Comparison of ENCODE assay signal across 1 cellular context in the genomic region with DNA sequence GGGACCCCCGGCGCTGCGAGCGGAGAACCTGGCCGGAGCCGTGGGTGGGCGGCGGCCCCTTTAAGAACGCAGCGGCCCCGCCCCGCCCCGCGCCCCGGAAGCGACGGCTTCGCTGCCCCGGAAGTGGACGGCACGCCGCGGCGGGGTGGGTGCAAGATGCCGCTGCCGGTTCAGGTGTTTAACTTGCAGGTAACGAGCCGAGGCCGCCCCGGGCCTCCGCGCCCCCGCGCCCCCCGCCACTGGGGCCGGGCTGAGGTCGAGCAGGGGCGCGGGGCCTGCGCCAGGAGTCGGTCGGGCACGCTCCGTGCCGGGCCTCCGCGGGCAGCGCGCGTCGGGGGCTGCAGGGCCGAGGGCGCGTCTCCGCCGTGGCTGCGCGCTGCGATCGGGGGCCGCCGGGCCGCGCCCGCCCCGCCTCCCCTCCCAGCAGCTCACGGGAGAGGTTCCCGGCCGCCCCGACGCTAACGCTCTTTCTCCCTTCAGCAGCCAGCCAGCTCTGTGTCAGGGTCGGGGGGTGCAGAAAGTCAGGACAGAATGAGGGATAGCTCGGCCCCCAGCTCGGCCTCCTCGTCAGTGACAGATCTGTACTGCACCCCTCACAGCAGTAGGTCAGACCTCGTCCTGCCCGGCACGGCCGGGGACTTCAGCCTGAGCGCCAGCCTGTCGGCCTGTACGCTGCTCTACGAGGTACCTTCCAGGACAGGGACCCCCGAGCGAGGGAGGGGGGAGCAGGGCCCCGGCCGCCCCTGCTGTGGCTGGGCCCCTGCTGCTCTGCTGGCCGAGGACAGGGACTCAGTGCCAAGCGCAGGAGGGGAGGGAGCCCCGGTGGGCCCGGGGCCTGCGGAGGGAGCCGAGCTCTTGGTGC.
A peak's percentile ranks its signal among the peaks of the same experiment; 100 is the strongest.
TF ChIP-seq lines count a peak whose summit lies in the region.

A gene (plus strand): TSS at position 123 of the 862 bp plus-strand sequence. CDS start 34 bp downstream, at position 157.
A gene with protein sequence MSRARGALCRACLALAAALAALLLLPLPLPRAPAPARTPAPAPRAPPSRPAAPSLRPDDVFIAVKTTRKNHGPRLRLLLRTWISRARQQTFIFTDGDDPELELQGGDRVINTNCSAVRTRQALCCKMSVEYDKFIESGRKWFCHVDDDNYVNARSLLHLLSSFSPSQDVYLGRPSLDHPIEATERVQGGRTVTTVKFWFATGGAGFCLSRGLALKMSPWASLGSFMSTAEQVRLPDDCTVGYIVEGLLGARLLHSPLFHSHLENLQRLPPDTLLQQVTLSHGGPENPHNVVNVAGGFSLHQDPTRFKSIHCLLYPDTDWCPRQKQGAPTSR (minus strand): TSS at position 36 of the 862 bp plus-strand sequence. CDS start 45 bp downstream, outside the sequence.

TF ChIP-seq in K562, 482 proteins besides CTCF, POLR2A, EP300 and RAD21 (continues in another document):
- peak; percentile 87; the same call in 1 of the 2 replicates for TF ChIP-seq GATAD2B (IDR thresholded peaks at IDR 0.05; ENCODE audit: borderline replicate concordance)
- TF ChIP-seq, protein P1, sequence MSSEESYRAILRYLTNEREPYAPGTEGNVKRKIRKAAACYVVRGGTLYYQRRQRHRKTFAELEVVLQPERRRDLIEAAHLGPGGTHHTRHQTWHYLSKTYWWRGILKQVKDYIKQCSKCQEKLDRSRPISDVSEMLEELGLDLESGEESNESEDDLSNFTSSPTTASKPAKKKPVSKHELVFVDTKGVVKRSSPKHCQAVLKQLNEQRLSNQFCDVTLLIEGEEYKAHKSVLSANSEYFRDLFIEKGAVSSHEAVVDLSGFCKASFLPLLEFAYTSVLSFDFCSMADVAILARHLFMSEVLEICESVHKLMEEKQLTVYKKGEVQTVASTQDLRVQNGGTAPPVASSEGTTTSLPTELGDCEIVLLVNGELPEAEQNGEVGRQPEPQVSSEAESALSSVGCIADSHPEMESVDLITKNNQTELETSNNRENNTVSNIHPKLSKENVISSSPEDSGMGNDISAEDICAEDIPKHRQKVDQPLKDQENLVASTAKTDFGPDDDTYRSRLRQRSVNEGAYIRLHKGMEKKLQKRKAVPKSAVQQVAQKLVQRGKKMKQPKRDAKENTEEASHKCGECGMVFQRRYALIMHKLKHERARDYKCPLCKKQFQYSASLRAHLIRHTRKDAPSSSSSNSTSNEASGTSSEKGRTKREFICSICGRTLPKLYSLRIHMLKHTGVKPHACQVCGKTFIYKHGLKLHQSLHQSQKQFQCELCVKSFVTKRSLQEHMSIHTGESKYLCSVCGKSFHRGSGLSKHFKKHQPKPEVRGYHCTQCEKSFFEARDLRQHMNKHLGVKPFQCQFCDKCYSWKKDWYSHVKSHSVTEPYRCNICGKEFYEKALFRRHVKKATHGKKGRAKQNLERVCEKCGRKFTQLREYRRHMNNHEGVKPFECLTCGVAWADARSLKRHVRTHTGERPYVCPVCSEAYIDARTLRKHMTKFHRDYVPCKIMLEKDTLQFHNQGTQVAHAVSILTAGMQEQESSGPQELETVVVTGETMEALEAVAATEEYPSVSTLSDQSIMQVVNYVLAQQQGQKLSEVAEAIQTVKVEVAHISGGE (CRISPR knock-in tag; IDR thresholded peaks at IDR 0.05), result peak in 1 of 3 experiments; percentile 81; a peak in 2 of 6 replicates
- no peak for TF ChIP-seq LARP7 (IDR thresholded peaks at IDR 0.05)
- TF ChIP-seq, protein P2, sequence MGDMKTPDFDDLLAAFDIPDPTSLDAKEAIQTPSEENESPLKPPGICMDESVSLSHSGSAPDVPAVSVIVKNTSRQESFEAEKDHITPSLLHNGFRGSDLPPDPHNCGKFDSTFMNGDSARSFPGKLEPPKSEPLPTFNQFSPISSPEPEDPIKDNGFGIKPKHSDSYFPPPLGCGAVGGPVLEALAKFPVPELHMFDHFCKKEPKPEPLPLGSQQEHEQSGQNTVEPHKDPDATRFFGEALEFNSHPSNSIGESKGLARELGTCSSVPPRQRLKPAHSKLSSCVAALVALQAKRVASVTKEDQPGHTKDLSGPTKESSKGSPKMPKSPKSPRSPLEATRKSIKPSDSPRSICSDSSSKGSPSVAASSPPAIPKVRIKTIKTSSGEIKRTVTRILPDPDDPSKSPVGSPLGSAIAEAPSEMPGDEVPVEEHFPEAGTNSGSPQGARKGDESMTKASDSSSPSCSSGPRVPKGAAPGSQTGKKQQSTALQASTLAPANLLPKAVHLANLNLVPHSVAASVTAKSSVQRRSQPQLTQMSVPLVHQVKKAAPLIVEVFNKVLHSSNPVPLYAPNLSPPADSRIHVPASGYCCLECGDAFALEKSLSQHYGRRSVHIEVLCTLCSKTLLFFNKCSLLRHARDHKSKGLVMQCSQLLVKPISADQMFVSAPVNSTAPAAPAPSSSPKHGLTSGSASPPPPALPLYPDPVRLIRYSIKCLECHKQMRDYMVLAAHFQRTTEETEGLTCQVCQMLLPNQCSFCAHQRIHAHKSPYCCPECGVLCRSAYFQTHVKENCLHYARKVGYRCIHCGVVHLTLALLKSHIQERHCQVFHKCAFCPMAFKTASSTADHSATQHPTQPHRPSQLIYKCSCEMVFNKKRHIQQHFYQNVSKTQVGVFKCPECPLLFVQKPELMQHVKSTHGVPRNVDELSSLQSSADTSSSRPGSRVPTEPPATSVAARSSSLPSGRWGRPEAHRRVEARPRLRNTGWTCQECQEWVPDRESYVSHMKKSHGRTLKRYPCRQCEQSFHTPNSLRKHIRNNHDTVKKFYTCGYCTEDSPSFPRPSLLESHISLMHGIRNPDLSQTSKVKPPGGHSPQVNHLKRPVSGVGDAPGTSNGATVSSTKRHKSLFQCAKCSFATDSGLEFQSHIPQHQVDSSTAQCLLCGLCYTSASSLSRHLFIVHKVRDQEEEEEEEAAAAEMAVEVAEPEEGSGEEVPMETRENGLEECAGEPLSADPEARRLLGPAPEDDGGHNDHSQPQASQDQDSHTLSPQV (IDR thresholded peaks at IDR 0.05), result peak; percentile 37; the same call in 1 of the 2 replicates
- TF ChIP-seq, protein P3, sequence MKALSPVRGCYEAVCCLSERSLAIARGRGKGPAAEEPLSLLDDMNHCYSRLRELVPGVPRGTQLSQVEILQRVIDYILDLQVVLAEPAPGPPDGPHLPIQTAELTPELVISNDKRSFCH (CRISPR knock-in tag; IDR thresholded peaks at IDR 0.05), result no peak
- TF ChIP-seq, protein P3 (tag; IDR thresholded peaks at IDR 0.05), result no peak
- TF ChIP-seq, protein P4, sequence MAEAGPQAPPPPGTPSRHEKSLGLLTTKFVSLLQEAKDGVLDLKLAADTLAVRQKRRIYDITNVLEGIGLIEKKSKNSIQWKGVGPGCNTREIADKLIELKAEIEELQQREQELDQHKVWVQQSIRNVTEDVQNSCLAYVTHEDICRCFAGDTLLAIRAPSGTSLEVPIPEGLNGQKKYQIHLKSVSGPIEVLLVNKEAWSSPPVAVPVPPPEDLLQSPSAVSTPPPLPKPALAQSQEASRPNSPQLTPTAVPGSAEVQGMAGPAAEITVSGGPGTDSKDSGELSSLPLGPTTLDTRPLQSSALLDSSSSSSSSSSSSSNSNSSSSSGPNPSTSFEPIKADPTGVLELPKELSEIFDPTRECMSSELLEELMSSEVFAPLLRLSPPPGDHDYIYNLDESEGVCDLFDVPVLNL (CRISPR knock-in tag; IDR thresholded peaks at IDR 0.05; ENCODE audit: low read depth), result no peak
- TF ChIP-seq NONO (IDR thresholded peaks at IDR 0.05; ENCODE audit: low read depth in 2 of 2, low read length in 1 of 2), result peak in 1 of 2 experiments; percentile 67; a peak in 1 of 4 replicates
- TF ChIP-seq CC2D1A (IDR thresholded peaks at IDR 0.05), result no peak
- no peak for TF ChIP-seq CBX1 (IDR thresholded peaks at IDR 0.05; ENCODE audit: low read depth)
- TF ChIP-seq SIRT6 (IDR thresholded peaks at IDR 0.05; ENCODE audit: low read depth, low read length), result no peak
- TF ChIP-seq NFE2L1 (tag; IDR thresholded peaks at IDR 0.05; ENCODE audit: borderline replicate concordance, low read depth), result no peak
- no peak for TF ChIP-seq ZNF79 (CRISPR knock-in tag; IDR thresholded peaks at IDR 0.05; ENCODE audit: low read depth)
- no peak for TF ChIP-seq ETV5 (CRISPR knock-in tag; IDR thresholded peaks at IDR 0.05; ENCODE audit: low read depth)
- peak; percentile 61 for TF ChIP-seq SAP30 (IDR thresholded peaks at IDR 0.05; ENCODE audit: borderline replicate concordance, insufficient read depth, low read depth, low read length, poor library complexity, severe bottlenecking)
- peak; percentile 28 for TF ChIP-seq ZFX (CRISPR knock-in tag; IDR thresholded peaks at IDR 0.05)
- TF ChIP-seq HMGN3 (IDR thresholded peaks at IDR 0.05; ENCODE audit: borderline replicate concordance, extremely low read depth, insufficient read length, low read depth, low read length), result peak; percentile 8
- no peak for TF ChIP-seq WHSC1 (IDR thresholded peaks at IDR 0.05; ENCODE audit: low read length)
- TF ChIP-seq, protein P5, sequence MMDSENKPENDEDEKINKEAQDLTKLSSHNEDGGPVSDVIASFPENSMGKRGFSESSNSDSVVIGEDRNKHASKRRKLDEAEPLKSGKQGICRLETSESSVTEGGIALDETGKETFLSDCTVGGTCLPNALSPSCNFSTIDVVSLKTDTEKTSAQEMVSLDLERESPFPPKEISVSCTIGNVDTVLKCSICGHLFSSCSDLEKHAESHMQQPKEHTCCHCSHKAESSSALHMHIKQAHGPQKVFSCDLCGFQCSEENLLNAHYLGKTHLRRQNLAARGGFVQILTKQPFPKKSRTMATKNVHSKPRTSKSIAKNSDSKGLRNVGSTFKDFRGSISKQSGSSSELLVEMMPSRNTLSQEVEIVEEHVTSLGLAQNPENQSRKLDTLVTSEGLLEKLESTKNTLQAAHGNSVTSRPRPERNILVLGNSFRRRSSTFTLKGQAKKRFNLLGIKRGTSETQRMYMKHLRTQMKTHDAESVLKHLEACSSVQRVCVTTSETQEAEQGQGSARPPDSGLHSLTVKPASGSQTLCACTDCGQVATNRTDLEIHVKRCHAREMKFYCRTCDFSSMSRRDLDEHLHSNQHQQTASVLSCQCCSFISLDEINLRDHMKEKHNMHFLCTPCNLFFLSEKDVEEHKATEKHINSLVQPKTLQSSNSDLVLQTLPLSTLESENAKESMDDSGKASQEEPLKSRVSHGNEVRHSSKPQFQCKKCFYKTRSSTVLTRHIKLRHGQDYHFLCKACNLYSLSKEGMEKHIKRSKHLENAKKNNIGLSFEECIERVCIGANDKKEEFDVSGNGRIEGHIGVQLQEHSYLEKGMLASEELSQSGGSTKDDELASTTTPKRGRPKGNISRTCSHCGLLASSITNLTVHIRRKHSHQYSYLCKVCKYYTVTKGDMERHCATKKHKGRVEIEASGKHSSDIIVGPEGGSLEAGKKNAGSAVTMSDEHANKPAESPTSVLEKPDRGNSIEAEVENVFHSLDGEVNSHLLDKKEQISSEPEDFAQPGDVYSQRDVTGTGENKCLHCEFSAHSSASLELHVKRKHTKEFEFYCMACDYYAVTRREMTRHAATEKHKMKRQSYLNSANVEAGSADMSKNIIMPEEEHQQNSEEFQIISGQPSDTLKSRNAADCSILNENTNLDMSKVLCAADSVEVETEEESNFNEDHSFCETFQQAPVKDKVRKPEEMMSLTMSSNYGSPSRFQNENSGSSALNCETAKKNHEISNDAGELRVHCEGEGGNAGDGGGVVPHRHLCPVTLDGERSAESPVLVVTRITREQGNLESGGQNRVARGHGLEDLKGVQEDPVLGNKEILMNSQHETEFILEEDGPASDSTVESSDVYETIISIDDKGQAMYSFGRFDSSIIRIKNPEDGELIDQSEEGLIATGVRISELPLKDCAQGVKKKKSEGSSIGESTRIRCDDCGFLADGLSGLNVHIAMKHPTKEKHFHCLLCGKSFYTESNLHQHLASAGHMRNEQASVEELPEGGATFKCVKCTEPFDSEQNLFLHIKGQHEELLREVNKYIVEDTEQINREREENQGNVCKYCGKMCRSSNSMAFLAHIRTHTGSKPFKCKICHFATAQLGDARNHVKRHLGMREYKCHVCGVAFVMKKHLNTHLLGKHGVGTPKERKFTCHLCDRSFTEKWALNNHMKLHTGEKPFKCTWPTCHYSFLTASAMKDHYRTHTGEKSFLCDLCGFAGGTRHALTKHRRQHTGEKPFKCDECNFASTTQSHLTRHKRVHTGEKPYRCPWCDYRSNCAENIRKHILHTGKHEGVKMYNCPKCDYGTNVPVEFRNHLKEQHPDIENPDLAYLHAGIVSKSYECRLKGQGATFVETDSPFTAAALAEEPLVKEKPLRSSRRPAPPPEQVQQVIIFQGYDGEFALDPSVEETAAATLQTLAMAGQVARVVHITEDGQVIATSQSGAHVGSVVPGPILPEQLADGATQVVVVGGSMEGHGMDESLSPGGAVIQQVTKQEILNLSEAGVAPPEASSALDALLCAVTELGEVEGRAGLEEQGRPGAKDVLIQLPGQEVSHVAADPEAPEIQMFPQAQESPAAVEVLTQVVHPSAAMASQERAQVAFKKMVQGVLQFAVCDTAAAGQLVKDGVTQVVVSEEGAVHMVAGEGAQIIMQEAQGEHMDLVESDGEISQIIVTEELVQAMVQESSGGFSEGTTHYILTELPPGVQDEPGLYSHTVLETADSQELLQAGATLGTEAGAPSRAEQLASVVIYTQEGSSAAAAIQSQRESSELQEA (IDR thresholded peaks at IDR 0.05; ENCODE audit: low read depth), result no peak
- TF ChIP-seq KAT8 (IDR thresholded peaks at IDR 0.05; ENCODE audit: low read depth), result no peak
- TF ChIP-seq RBM34 (IDR thresholded peaks at IDR 0.05; ENCODE audit: borderline replicate concordance, insufficient read depth, low read length), result no peak
- TF ChIP-seq CHD1 (IDR thresholded peaks at IDR 0.05; ENCODE audit: low read length), result no peak
- peak; percentile 80; the same call in 1 of the 2 replicates for TF ChIP-seq ZBTB7A (IDR thresholded peaks at IDR 0.05; ENCODE audit: borderline replicate concordance, control insufficient read depth, low read depth, low read length)
- no peak for TF ChIP-seq CBFA2T2 (conservative IDR thresholded peaks at IDR 0.05)
- no peak for TF ChIP-seq CAMTA2 (CRISPR knock-in tag; conservative IDR thresholded peaks at IDR 0.05)
- TF ChIP-seq KDM5B (IDR thresholded peaks at IDR 0.05; ENCODE audit: insufficient replicate concordance, low read depth, low read length), result peak; percentile 22
- TF ChIP-seq, protein P6, sequence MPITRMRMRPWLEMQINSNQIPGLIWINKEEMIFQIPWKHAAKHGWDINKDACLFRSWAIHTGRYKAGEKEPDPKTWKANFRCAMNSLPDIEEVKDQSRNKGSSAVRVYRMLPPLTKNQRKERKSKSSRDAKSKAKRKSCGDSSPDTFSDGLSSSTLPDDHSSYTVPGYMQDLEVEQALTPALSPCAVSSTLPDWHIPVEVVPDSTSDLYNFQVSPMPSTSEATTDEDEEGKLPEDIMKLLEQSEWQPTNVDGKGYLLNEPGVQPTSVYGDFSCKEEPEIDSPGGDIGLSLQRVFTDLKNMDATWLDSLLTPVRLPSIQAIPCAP (CRISPR knock-in tag; IDR thresholded peaks at IDR 0.05; ENCODE audit: borderline replicate concordance), result no peak
- TF ChIP-seq TGIF2 (CRISPR knock-in tag; IDR thresholded peaks at IDR 0.05), result no peak
- TF ChIP-seq, protein P7, sequence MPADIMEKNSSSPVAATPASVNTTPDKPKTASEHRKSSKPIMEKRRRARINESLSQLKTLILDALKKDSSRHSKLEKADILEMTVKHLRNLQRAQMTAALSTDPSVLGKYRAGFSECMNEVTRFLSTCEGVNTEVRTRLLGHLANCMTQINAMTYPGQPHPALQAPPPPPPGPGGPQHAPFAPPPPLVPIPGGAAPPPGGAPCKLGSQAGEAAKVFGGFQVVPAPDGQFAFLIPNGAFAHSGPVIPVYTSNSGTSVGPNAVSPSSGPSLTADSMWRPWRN (IDR thresholded peaks at IDR 0.05; ENCODE audit: low read depth), result no peak
- TF ChIP-seq ATF1 (CRISPR knock-in tag; IDR thresholded peaks at IDR 0.05), result no peak
- no peak for TF ChIP-seq ATF1 (tag; IDR thresholded peaks at IDR 0.05)
- TF ChIP-seq CXXC5 (CRISPR knock-in tag; IDR thresholded peaks at IDR 0.05), result peak; percentile 96
- TF ChIP-seq ZNF174 (CRISPR knock-in tag; IDR thresholded peaks at IDR 0.05), result no peak
- no peak for TF ChIP-seq SRSF1 (IDR thresholded peaks at IDR 0.05; ENCODE audit: low read depth, low read length)
- TF ChIP-seq MYC (IDR thresholded peaks at IDR 0.05; ENCODE audit: low read depth, low read length), result peak; percentile 39; the same call in 1 of the 2 replicates
- no peak for TF ChIP-seq MYC (CRISPR knock-in tag; IDR thresholded peaks at IDR 0.05; ENCODE audit: borderline replicate concordance, low read depth)
